In the genomic region with DNA sequence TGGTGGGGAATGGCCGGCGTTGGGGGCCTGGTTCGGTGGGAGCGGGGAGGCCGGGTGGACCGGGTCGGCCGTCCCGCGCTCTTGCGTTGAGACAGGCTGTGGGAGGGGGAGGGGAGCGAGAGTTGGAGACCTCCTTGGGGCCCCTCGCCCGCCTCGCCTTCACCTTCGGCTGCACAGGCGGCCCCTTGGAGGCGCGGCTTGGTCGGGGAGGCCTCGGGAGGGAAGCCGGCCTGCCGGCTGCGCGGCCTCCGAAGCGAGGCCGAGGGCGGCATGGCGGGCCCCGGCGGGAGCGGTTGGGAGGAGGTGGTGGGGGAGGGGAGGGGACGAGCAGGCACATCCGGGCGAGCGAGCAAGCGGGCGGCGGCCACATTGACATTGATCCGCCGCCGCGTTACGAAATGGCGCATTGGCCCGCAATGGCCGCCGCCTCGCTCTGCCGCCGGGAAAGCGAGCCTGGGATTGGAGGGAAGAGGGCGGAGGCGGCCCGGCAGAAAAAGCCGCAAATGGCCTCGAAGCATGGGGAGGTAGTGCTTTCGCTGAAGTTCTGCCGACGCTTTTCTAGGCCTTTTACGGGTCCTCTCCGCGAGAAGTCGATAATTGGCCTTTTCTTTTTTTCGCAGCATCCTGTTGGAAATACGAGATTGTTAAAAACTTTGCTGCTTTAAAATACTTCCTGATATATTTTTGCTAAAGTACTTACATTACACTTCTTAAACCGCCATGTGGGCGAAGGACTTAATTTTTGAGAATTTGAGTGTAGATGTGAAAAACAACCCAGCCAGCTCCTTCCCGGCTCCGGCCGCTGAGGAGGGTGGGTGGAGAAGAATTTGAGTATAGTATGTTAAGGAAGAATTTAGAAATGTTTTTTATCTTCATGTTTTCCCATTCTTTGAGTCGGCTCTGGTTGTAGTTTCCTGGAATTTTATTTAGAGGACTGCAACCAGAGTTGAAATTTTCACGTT, we compare ENCODE assay signal across 8 cellular contexts. TPM values are rescaled to one million over a fixed set of nuclear protein-coding genes. Genes with fewer than 3 reads are reported as not detected.
DNase-seq lines count a peak whose midpoint lies in the region; ATAC-seq, FAIRE-seq and TF ChIP-seq lines count a peak whose summit lies in the region.

No MANE protein-coding gene starts in this region.

- peaks cover 13% of the 10 kb centered on the region for H3K27me3 Mint-ChIP-seq in Calu3 (ENCODE audit: unreplicated experiment)
- peaks cover 14% of the 10 kb centered on the region for H3K27me3 Mint-ChIP-seq in endothelial cell (ENCODE audit: unreplicated experiment)

- H3K4me1 Mint-ChIP-seq in Calu3 (ENCODE audit: low read depth, unreplicated experiment) (peaks cover 29% of the 10 kb centered on the region), endothelial cell (ENCODE audit: unreplicated experiment) (peaks cover 36% of the 10 kb centered on the region)

- no TSS peak for BruUV-seq in Calu3 (replicated peaks; lab: Mats Ljungman, UMichigan)

- ATAC-seq in GM21390 (IDR thresholded peaks at IDR 0.05; ENCODE audit: unreplicated experiment): peak; percentile 42

- H3K4me3 Mint-ChIP-seq in Calu3 (ENCODE audit: low read depth, unreplicated experiment) (peak overlapping the region; percentile 85), endothelial cell (ENCODE audit: unreplicated experiment) (peak overlapping the region; percentile 93)

- FAIRE-seq in HTR-8/SVneo (lab: Jason Lieb, UNC): peak; percentile 90

- intact Hi-C loops in Calu3 (cut with micrococcal nuclease; ENCODE audit: unreplicated experiment): loop anchor here (1.0 to 2.0 kb wide), 2 partner anchors 26 to 42 kb away; no protein-coding TSS in a partner anchor

- DNase-seq in Calu3 (peak; percentile 94), HTR-8/SVneo (ENCODE audit: insufficient read length, low spot score) (peak; percentile 78), NOMO-1 treated with dmso at 0.1 percent for 144 hours (lab: John Stamatoyannopoulos, UW; ENCODE audit: unreplicated experiment) (peak; percentile 82), endothelial cell (ENCODE audit: low spot score) (peak; percentile 91), middle frontal gyrus (ENCODE audit: extremely low spot score, low spot score) (peak; percentile 70)
- DNase-seq in activated CD8-positive, alpha-beta memory T cell treated with anti-CD3 and anti-CD28 coated beads, Interleukin-2, amount 50 U/mL, for 24 hours (ENCODE audit: extremely low read depth): peak; percentile 70
- DNase-seq in stimulated activated CD8-positive, alpha-beta memory T cell treated with anti-CD3 and anti-CD28 coated beads, Interleukin-15, amount 100 ng/mL, for 48 hours (ENCODE audit: low read depth in 2 of 2): peak; percentile 86 to 89

- no peaks in the 10 kb centered on the region for H3K9me3 Mint-ChIP-seq in Calu3 (ENCODE audit: low read depth, unreplicated experiment)
- no peaks in the 10 kb centered on the region for H3K9me3 Mint-ChIP-seq in endothelial cell (ENCODE audit: unreplicated experiment)

- H3K27ac Mint-ChIP-seq in Calu3 (ENCODE audit: unreplicated experiment) (peak overlapping the region; percentile 100), endothelial cell (ENCODE audit: unreplicated experiment) (peak overlapping the region; percentile 91)

- peaks cover 78% of the 10 kb centered on the region for H3K36me3 Mint-ChIP-seq in Calu3 (ENCODE audit: insufficient read depth, unreplicated experiment)
- H3K36me3 Mint-ChIP-seq in endothelial cell (ENCODE audit: low read depth, unreplicated experiment): peaks cover 31% of the 10 kb centered on the region

- TF ChIP-seq CTCF in Calu3 (IDR thresholded peaks at IDR 0.05; ENCODE audit: unreplicated experiment): no peak
- no peak for TF ChIP-seq CTCF in endothelial cell (IDR thresholded peaks at IDR 0.05; ENCODE audit: unreplicated experiment)

- CTCF ChIA-PET in Calu3 (lab: Charles Lee): interaction anchor here (0.7 to 2.2 kb wide), 2 partner anchors 14 to 48 kb away, joined by 3 to 14 read pairs; no protein-coding TSS in a partner anchor

RNA-seq across cellular contexts. Expression of a gene that starts 0.6 kb away (rescaled TPM):
- total RNA-seq in Calu3 (2022) (212 and 234 TPM in 2 replicates), endothelial cell (ENCODE audit: unreplicated experiment) (264 TPM)

RNA-seq across cellular contexts. Expression of a gene that starts 51.4 kb away (rescaled TPM):
- total RNA-seq in Calu3 (2022): 118 and 128 TPM in 2 replicates
- 50.6 TPM for total RNA-seq in endothelial cell (ENCODE audit: unreplicated experiment)

Comparison
In these comparisons a context has a peak if more than half of its experiments do, and no peak if none do; other contexts are left out.
1. Peak in every context shown above with its lines: DNase-seq and ATAC-seq.